25 cellular contexts compared by ENCODE assay signal in the genomic region with DNA sequence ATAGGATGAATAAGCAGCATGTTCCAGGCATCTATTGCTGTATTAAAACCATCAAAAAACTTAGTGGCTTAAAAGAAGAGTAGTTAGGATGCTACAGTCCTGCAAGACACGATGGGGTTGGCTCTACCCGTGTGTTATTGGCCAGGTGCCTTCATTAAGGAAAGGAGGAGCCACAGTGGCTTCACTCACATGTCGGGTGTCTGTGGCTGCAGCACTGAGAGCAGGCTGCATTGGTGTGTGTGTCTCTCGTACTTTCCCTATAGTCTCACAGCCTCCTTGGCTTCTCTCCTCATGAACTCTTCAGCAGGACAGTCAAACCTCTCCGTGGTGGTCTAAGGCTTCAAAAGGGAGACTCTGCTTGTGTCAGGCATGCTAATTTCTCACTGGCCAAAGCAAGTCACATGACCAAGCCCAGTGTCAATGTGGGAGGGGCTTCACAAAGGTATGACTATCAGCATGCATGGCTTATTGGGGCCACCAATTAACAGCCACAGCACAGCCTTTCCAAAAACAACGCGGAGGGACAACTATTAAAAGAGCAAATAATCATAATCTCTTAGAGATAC.
DNase-seq lines count a peak whose midpoint lies in the region; ATAC-seq, FAIRE-seq and TF ChIP-seq lines count a peak whose summit lies in the region.
"Had no signal": no experiment of that assay in that cellular context is flagged by ENCODE, and none has a peak within 500 bp of the region (broad histone marks: within the 10 kb centered on the region; RNA-seq: fewer than 3 reads in every experiment).

No MANE protein-coding gene starts in this region.

- H3K27me3 ChIP-seq in HepG2 (ENCODE audit: control insufficient read depth in 1 of 2, insufficient read depth in 2 of 2, low read length in 2 of 2) (no peaks in the 10 kb centered on the region), right lobe of liver (no peaks in the 10 kb centered on the region), esophagus muscularis mucosa (no peaks in the 10 kb centered on the region), SJCRH30 (peaks cover 4% of the 10 kb centered on the region; the same call in 1 of the 2 replicates)

- DNase-seq in HepG2 (ENCODE audit: low spot score) (no peak), right lobe of liver (no peak), WTC11 (ENCODE audit: low spot score) (no peak), esophagus muscularis mucosa (ENCODE audit: extremely low spot score) (peak; percentile 55), SJCRH30 (no peak), NCI-H146 treated with DMSO at 0.1 percent for 48 hours (lab: John Stamatoyannopoulos, UW; ENCODE audit: unreplicated experiment) (no peak)
- DNase-seq: 8988T; ACHN; AML-193; C1 segment of cervical spinal cord; Calu3; CD4-positive, alpha-beta memory T cell; COR-L47; DMS53; DMS79 treated with DMSO at 0.1 percent for 48 hours; GF-D8; GM23248; HFFc6 had no signal

- intact Hi-C loops in HepG2 (cut with micrococcal nuclease; ENCODE audit: unreplicated experiment) (no loop called here), right lobe of liver (cut with DNase I) (no loop called here), esophagus muscularis mucosa (cut with DNase I) (no loop called here)

- H2AFZ ChIP-seq in HepG2 (ENCODE audit: low read length) = no peak overlapping the region
- H2AFZ ChIP-seq: GM23248 had no signal

- TF ChIP-seq POLR2A in HepG2 (IDR thresholded peaks at IDR 0.05; ENCODE audit: insufficient read depth in 1 of 2, low read depth in 2 of 2, low read length in 2 of 2) (no peak), right lobe of liver (IDR thresholded peaks at IDR 0.05) (no peak), esophagus muscularis mucosa (IDR thresholded peaks at IDR 0.05; ENCODE audit: low read depth) (no peak)

- no peak overlapping the region for H3K27ac Mint-ChIP-seq in WTC11
- peak overlapping the region; percentile 39 for H3K27ac Mint-ChIP-seq in stimulated activated memory B cell treated with anti-CD40 and anti-IgM and Interleukin-4, amounts not matched to agents 10 μg/mL and 1 μg/mL and 100 μg/mL, for 72 hours
- H3K27ac Mint-ChIP-seq: CD4-positive, alpha-beta memory T cell; HFFc6 had no signal

- in situ Hi-C loops in HepG2 (cut with HindIII; ENCODE audit: extremely low pct_ligation_motif_present, low pct_unique_long_range_greater_than_20kb) = no loop called here

- no TSS peak for BruUV-seq in HepG2 (replicated peaks; lab: Mats Ljungman, UMichigan)

- H3K9ac ChIP-seq in HepG2 (ENCODE audit: insufficient read depth, low read depth, low read length) = no peak overlapping the region
- H3K9ac ChIP-seq: GM23248 had no signal

- no peak overlapping the region for H3K27ac ChIP-seq in HepG2 (ENCODE audit: extremely low read length, insufficient read depth, low read length)
- H3K27ac ChIP-seq in right lobe of liver = no peak overlapping the region
- H3K27ac ChIP-seq in esophagus muscularis mucosa (replicated peaks in 1 of 4) = no peak overlapping the region
- no peak overlapping the region for H3K27ac ChIP-seq in SJCRH30
- H3K27ac ChIP-seq: A549, GM23248 had no signal

- no peak for FAIRE-seq in HepG2 (lab: Jason Lieb, UNC)
- FAIRE-seq: A549, GM12891, GM18507, H54 had no signal

- CTCF ChIA-PET in HepG2 (lab: Yijun Ruan, JAX; ENCODE audit: low intra/inter-chr PET ratio, low total read pairs) (no interaction called here), WTC11 (lab: Charles Lee) (no interaction called here)

- H3K36me3 ChIP-seq in HepG2 (replicated peaks in 1 of 2; ENCODE audit: control insufficient read depth in 1 of 2, insufficient read depth in 2 of 2, low read length in 2 of 2) (no peaks in the 10 kb centered on the region), right lobe of liver (no peaks in the 10 kb centered on the region), esophagus muscularis mucosa (no peaks in the 10 kb centered on the region), SJCRH30 (no peaks in the 10 kb centered on the region)
- H3K36me3 ChIP-seq: HAP-1 had no signal

- H3K36me3 Mint-ChIP-seq in WTC11 = no peaks in the 10 kb centered on the region
- H3K36me3 Mint-ChIP-seq in stimulated activated memory B cell treated with anti-CD40 and anti-IgM and Interleukin-4, amounts not matched to agents 10 μg/mL and 1 μg/mL and 100 μg/mL, for 72 hours = no peaks in the 10 kb centered on the region
- H3K36me3 Mint-ChIP-seq: CD4-positive, alpha-beta memory T cell had no signal

- H3K9me3 Mint-ChIP-seq in WTC11 = peaks cover 12% of the 10 kb centered on the region
- no peaks in the 10 kb centered on the region for H3K9me3 Mint-ChIP-seq in stimulated activated memory B cell treated with anti-CD40 and anti-IgM and Interleukin-4, amounts not matched to agents 10 μg/mL and 1 μg/mL and 100 μg/mL, for 72 hours

- WGBS in HepG2 (ENCODE audit: low lambda C conversion rate) = 34% methylated on average over 7 of the region's 7 CpGs
- WGBS in right lobe of liver (ENCODE audit: insufficient coverage, low coverage, low lambda C conversion rate, missing lambda C conversion rate) = 72% methylated on average over 7 of the region's 7 CpGs
- 74% methylated on average over 7 of the region's 7 CpGs for WGBS in esophagus muscularis mucosa

- no peak for TF ChIP-seq RAD21 in HepG2 (CRISPR knock-in tag; IDR thresholded peaks at IDR 0.05)

- TF ChIP-seq EP300 in HepG2 (IDR thresholded peaks at IDR 0.05; ENCODE audit: low read depth in 2 of 2, low read length in 2 of 2) (no peak), HepG2 (CRISPR knock-in tag; IDR thresholded peaks at IDR 0.05; ENCODE audit: borderline replicate concordance) (no peak), esophagus muscularis mucosa (IDR thresholded peaks at IDR 0.05) (no peak)

- peaks cover 4% of the 10 kb centered on the region; the same call in 1 of the 2 replicates for H3K4me1 Mint-ChIP-seq in WTC11
- no peaks in the 10 kb centered on the region for H3K4me1 Mint-ChIP-seq in stimulated activated memory B cell treated with anti-CD40 and anti-IgM and Interleukin-4, amounts not matched to agents 10 μg/mL and 1 μg/mL and 100 μg/mL, for 72 hours
- H3K4me1 Mint-ChIP-seq: CD4-positive, alpha-beta memory T cell had no signal

- POLR2A ChIA-PET in HepG2 (lab: Yijun Ruan, JAX) (no interaction called here), WTC11 (lab: Charles Lee) (no interaction called here)

- no peaks in the 10 kb centered on the region for H3K79me2 ChIP-seq in HepG2 (ENCODE audit: insufficient read depth, low read length)

- TF ChIP-seq CTCF in HepG2 (CRISPR knock-in tag; IDR thresholded peaks at IDR 0.05) = no peak
- TF ChIP-seq CTCF in right lobe of liver (IDR thresholded peaks at IDR 0.05) = no peak
- TF ChIP-seq CTCF in WTC11 (IDR thresholded peaks at IDR 0.05) = no peak
- TF ChIP-seq CTCF in esophagus muscularis mucosa (IDR thresholded peaks at IDR 0.05) = no peak

- H3K4me3 Mint-ChIP-seq in WTC11 = no peak overlapping the region
- H3K4me3 Mint-ChIP-seq in stimulated activated memory B cell treated with anti-CD40 and anti-IgM and Interleukin-4, amounts not matched to agents 10 μg/mL and 1 μg/mL and 100 μg/mL, for 72 hours = no peak overlapping the region
- H3K4me3 Mint-ChIP-seq: CD4-positive, alpha-beta memory T cell; HFFc6 had no signal

- H3K9me3 ChIP-seq in HepG2 (ENCODE audit: low read length) = peaks cover 21% of the 10 kb centered on the region; the same call in 1 of the 2 replicates
- no peaks in the 10 kb centered on the region for H3K9me3 ChIP-seq in right lobe of liver
- H3K9me3 ChIP-seq in esophagus muscularis mucosa = no peaks in the 10 kb centered on the region
- no peaks in the 10 kb centered on the region for H3K9me3 ChIP-seq in SJCRH30 (replicated peaks)
- H3K9me3 ChIP-seq: A549, HAP-1 had no signal

- ATAC-seq in HepG2 (no peak), right lobe of liver (no peak), WTC11 (no peak), GM19328 (IDR thresholded peaks at IDR 0.05; ENCODE audit: unreplicated experiment) (no peak)
- ATAC-seq in stimulated activated memory B cell treated with anti-CD40 and anti-IgM and Interleukin-4, amounts not matched to agents 10 μg/mL and 1 μg/mL and 100 μg/mL, for 72 hours = no peak
- ATAC-seq: A549 had no signal

- no peaks in the 10 kb centered on the region; the same call in 1 of the 2 replicates for H3K27me3 Mint-ChIP-seq in WTC11 (ENCODE audit: low read depth)
- no peaks in the 10 kb centered on the region for H3K27me3 Mint-ChIP-seq in stimulated activated memory B cell treated with anti-CD40 and anti-IgM and Interleukin-4, amounts not matched to agents 10 μg/mL and 1 μg/mL and 100 μg/mL, for 72 hours
- H3K27me3 Mint-ChIP-seq: CD4-positive, alpha-beta memory T cell had no signal

- no peak overlapping the region for H3K4me2 ChIP-seq in HepG2 (ENCODE audit: low read depth, low read length)
- H3K4me2 ChIP-seq: A549 had no signal

- no peak overlapping the region for H3K4me3 ChIP-seq in HepG2 (replicated peaks in 1 of 3; ENCODE audit: insufficient read depth in 1 of 3, low read depth in 2 of 3, low read length in 3 of 3)
- no peak overlapping the region for H3K4me3 ChIP-seq in right lobe of liver
- H3K4me3 ChIP-seq in esophagus muscularis mucosa = no peak overlapping the region
- H3K4me3 ChIP-seq in SJCRH30 = no peak overlapping the region
- H3K4me3 ChIP-seq: A549, GM23248, HAP-1 had no signal

- no peaks in the 10 kb centered on the region for H4K20me1 ChIP-seq in HepG2 (ENCODE audit: insufficient read depth, low read length)

- H3K4me1 ChIP-seq in HepG2 (ENCODE audit: insufficient read depth, low read length) = no peaks in the 10 kb centered on the region
- no peaks in the 10 kb centered on the region for H3K4me1 ChIP-seq in right lobe of liver
- no peaks in the 10 kb centered on the region for H3K4me1 ChIP-seq in esophagus muscularis mucosa
- no peaks in the 10 kb centered on the region for H3K4me1 ChIP-seq in SJCRH30
- H3K4me1 ChIP-seq: A549, HAP-1 had no signal

TF ChIP-seq in HepG2, 621 proteins besides CTCF, POLR2A, EP300 and RAD21:
- TF ChIP-seq SMC3 (IDR thresholded peaks at IDR 0.05; ENCODE audit: low read length) (no peak), RAD51 (IDR thresholded peaks at IDR 0.05; ENCODE audit: borderline replicate concordance) (peak; percentile 36; the same call in 1 of the 2 replicates), REXO4 (CRISPR knock-in tag; IDR thresholded peaks at IDR 0.05; ENCODE audit: borderline replicate concordance) (no peak)

TF ChIP-seq in WTC11, 78 proteins besides CTCF, POLR2A, EP300 and RAD21 (continues in another document):
- TF ChIP-seq, protein P1, sequence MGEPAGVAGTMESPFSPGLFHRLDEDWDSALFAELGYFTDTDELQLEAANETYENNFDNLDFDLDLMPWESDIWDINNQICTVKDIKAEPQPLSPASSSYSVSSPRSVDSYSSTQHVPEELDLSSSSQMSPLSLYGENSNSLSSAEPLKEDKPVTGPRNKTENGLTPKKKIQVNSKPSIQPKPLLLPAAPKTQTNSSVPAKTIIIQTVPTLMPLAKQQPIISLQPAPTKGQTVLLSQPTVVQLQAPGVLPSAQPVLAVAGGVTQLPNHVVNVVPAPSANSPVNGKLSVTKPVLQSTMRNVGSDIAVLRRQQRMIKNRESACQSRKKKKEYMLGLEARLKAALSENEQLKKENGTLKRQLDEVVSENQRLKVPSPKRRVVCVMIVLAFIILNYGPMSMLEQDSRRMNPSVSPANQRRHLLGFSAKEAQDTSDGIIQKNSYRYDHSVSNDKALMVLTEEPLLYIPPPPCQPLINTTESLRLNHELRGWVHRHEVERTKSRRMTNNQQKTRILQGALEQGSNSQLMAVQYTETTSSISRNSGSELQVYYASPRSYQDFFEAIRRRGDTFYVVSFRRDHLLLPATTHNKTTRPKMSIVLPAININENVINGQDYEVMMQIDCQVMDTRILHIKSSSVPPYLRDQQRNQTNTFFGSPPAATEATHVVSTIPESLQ (CRISPR knock-in tag; IDR thresholded peaks at IDR 0.05) = no peak
